In the genomic region with DNA sequence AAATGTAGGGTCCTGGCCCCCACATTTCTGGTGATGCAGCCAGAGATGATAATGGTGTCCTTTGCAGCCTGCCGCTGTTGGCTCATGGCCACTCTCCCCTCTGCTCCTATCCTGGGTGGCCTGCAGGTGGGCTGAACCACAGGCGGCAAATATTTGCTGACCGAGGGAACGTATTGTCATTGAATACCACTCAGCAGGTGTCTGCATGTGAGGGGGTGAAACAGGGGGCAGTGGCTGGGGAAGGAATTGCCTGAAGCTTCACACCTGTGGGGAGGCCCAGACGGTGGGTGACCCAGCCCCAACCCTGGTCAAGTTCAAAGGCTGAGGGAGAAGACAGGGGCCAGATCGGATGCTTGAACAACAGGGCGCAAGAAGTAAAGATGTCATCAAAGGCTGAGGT, we compare ENCODE assay signal across 12 cellular contexts.
DNase-seq lines count a peak whose midpoint lies in the region; ATAC-seq and TF ChIP-seq lines count a peak whose summit lies in the region.
"Had no signal": no experiment of that assay in that cellular context is flagged by ENCODE, and none has a peak within 500 bp of the region (broad histone marks: within the 10 kb centered on the region; RNA-seq: fewer than 3 reads in every experiment).

No MANE protein-coding gene starts in this region.

- 68% methylated on average over 7 of the region's 7 CpGs for WGBS in smooth muscle cell (ENCODE audit: low lambda C conversion rate)

- H3K27me3 ChIP-seq in osteoblast (ENCODE audit: insufficient read depth, low read length): peaks cover 19% of the 10 kb centered on the region
- H3K27me3 ChIP-seq in smooth muscle cell (ENCODE audit: low read depth): peaks cover 2% of the 10 kb centered on the region
- H3K27me3 ChIP-seq: MG63 had no signal

- no peaks in the 10 kb centered on the region; the same call in none of the 2 replicates for H3K27me3 Mint-ChIP-seq in WTC11 (ENCODE audit: low read depth)

- H3K4me1 ChIP-seq in osteoblast (ENCODE audit: insufficient read depth, low read length) (no peaks in the 10 kb centered on the region), smooth muscle cell (ENCODE audit: low read depth) (no peaks in the 10 kb centered on the region)

- no peaks in the 10 kb centered on the region for H3K36me3 ChIP-seq in osteoblast (ENCODE audit: insufficient read depth, low read length)
- no peaks in the 10 kb centered on the region for H3K36me3 ChIP-seq in smooth muscle cell (ENCODE audit: low read depth)
- H3K36me3 ChIP-seq: MG63 had no signal

- DNase-seq in NCI-H345 (lab: John Stamatoyannopoulos, UW): peak; percentile 44
- DNase-seq in NCI-H345 treated with DMSO at 0.1 percent for 48 hours (lab: John Stamatoyannopoulos, UW; ENCODE audit: unreplicated experiment): no peak
- DNase-seq in NCI-H146 (lab: John Stamatoyannopoulos, UW): peak; percentile 96
- peak; percentile 25 for DNase-seq in WTC11 (ENCODE audit: low spot score)
- peak; percentile 17 for DNase-seq in osteoblast (ENCODE audit: insufficient read length, low spot score, missing footprints)
- DNase-seq in stimulated activated CD4-positive, alpha-beta T cell treated with anti-CD3 and anti-CD28 coated beads, Interleukin-4, amount 100 ng/mL, for 4 hours: no peak
- DNase-seq in UCSD-AML1 (lab: John Stamatoyannopoulos, UW; ENCODE audit: unreplicated experiment): no peak
- no peak for DNase-seq in smooth muscle cell (lab: John Stamatoyannopoulos, UW; ENCODE audit: unreplicated experiment)
- DNase-seq: Caco-2, DMS79, MG63 had no signal

- H3K9ac ChIP-seq in smooth muscle cell (ENCODE audit: low read depth): no peak overlapping the region

- peaks cover 1% of the 10 kb centered on the region; the same call in 1 of the 2 replicates for H3K36me3 Mint-ChIP-seq in WTC11

- peaks cover 22% of the 10 kb centered on the region for H3K4me1 Mint-ChIP-seq in WTC11

- no peak overlapping the region for H3K4me2 ChIP-seq in osteoblast (ENCODE audit: insufficient read depth, low read length)
- H3K4me2 ChIP-seq in smooth muscle cell: no peak overlapping the region

- H3K9me3 Mint-ChIP-seq in WTC11: peaks cover 7% of the 10 kb centered on the region

- H3K79me2 ChIP-seq in osteoblast (ENCODE audit: insufficient read depth, low read length) (no peaks in the 10 kb centered on the region), smooth muscle cell (ENCODE audit: low read depth) (no peaks in the 10 kb centered on the region)

- H2AFZ ChIP-seq in osteoblast (ENCODE audit: low read length) (no peak overlapping the region), smooth muscle cell (ENCODE audit: low read depth) (no peak overlapping the region)

- TF ChIP-seq CTCF in WTC11 (IDR thresholded peaks at IDR 0.05): no peak
- TF ChIP-seq CTCF in osteoblast (IDR thresholded peaks at IDR 0.05; ENCODE audit: extremely low read depth, low read depth, low read length): no peak
- no peak for TF ChIP-seq CTCF in smooth muscle cell (IDR thresholded peaks at IDR 0.05; ENCODE audit: borderline replicate concordance, insufficient read depth, poor library complexity, severe bottlenecking)

- H3F3A ChIP-seq in smooth muscle cell (ENCODE audit: low read depth): no peaks in the 10 kb centered on the region

- no peak overlapping the region for H3K4me3 ChIP-seq in osteoblast (ENCODE audit: insufficient read depth, low read length)
- no peak overlapping the region for H3K4me3 ChIP-seq in smooth muscle cell
- H3K4me3 ChIP-seq: MG63 had no signal

- ATAC-seq in WTC11: no peak

- POLR2A ChIA-PET in WTC11 (lab: Charles Lee): no interaction called here

- no peak overlapping the region for H3K27ac ChIP-seq in osteoblast (ENCODE audit: low read depth, low read length)
- no peak overlapping the region for H3K27ac ChIP-seq in smooth muscle cell (ENCODE audit: low read depth)
- H3K27ac ChIP-seq: C4-2B had no signal

- H3K4me3 Mint-ChIP-seq in WTC11: no peak overlapping the region

- no peak overlapping the region for H3K27ac Mint-ChIP-seq in WTC11

- H4K20me1 ChIP-seq in osteoblast (ENCODE audit: insufficient read depth, low read length) (no peaks in the 10 kb centered on the region), smooth muscle cell (ENCODE audit: low read depth) (no peaks in the 10 kb centered on the region)

- no peaks in the 10 kb centered on the region for H3K9me3 ChIP-seq in osteoblast (ENCODE audit: low read depth, low read length)
- no peaks in the 10 kb centered on the region for H3K9me3 ChIP-seq in smooth muscle cell (replicated peaks; ENCODE audit: low read depth)
- H3K9me3 ChIP-seq: MG63 had no signal

- CTCF ChIA-PET in WTC11 (lab: Charles Lee): interaction anchor here (0.6 to 1.3 kb wide), 3 partner anchors 14 to 70 kb away, joined by 3 to 4 read pairs (median 3); no protein-coding TSS in a partner anchor

TF ChIP-seq in WTC11, 78 proteins besides CTCF, POLR2A, EP300 and RAD21:
- TF ChIP-seq TEAD1 (CRISPR knock-in tag; IDR thresholded peaks at IDR 0.05) (peak; percentile 27; the same call in 1 of the 2 replicates), ZNF423 (CRISPR knock-in tag; IDR thresholded peaks at IDR 0.05) (peak; percentile 93), ESRRA (CRISPR knock-in tag; IDR thresholded peaks at IDR 0.05; ENCODE audit: borderline replicate concordance) (no peak)

Comparison
In these comparisons a context has a peak if more than half of its experiments do, and no peak if none do; other contexts are left out.
1. DNase-seq: peak in NCI-H345 (single experiment), NCI-H146 (single experiment), WTC11 (single experiment) and osteoblast (single experiment); none in NCI-H345 treated with DMSO at 0.1 percent for 48 hours (single experiment), stimulated activated CD4-positive, alpha-beta T cell treated with anti-CD3 and anti-CD28 coated beads, Interleukin-4, amount 100 ng/mL, for 4 hours (0 of 2), UCSD-AML1 (single experiment) and smooth muscle cell (single experiment).